19 cellular contexts compared by ENCODE assay signal in the genomic region with DNA sequence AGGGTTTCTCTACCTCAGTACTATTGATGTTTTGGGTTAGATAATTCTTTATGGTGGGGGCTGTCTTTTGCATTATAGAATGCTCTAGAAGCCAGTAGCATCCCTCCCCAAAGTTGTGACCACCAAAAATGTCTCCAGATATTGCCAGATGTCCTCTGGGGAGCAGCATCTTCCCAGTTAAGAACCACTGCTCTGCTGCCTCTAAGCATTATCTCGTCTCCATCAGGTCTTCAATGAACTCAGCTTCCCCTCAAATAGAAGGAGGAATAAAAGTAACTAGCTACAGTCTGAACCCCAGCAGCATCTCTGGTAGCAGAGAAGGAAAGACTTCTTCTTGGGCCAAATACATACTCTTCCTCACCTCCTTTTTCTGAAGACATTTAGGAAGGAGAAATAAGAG.
"Had no signal": no experiment of that assay in that cellular context is flagged by ENCODE, and none has a peak within 500 bp of the region (broad histone marks: within the 10 kb centered on the region; RNA-seq: fewer than 3 reads in every experiment).

No MANE protein-coding gene starts in this region.

- H3K4me3 Mint-ChIP-seq: activated CD4-positive, alpha-beta memory T cell treated with anti-CD3 and anti-CD28 coated beads for 36 hours; activated CD4-positive, alpha-beta T cell treated with anti-CD3 and anti-CD28 coated beads for 36 hours; activated CD8-positive, alpha-beta memory T cell treated with anti-CD3 and anti-CD28 coated beads, Interleukin-2, amount 10 ng/mL, durations not matched to agents 7 days and 5 days; activated T-cell treated with anti-CD3 and anti-CD28 coated beads, Interleukin-2, amount 50 U/mL, for 24 hours; naive thymus-derived CD8-positive, alpha-beta T cell had no signal

- H3K27me3 ChIP-seq: hepatocyte, left lung, neutrophil, right atrium auricular region, transverse colon had no signal

- H3K36me3 Mint-ChIP-seq: activated CD4-positive, alpha-beta memory T cell treated with anti-CD3 and anti-CD28 coated beads for 36 hours; activated CD8-positive, alpha-beta memory T cell treated with anti-CD3 and anti-CD28 coated beads, Interleukin-2, amount 10 ng/mL, durations not matched to agents 7 days and 5 days; naive thymus-derived CD8-positive, alpha-beta T cell had no signal

- DNase-seq: activated CD4-positive, alpha-beta memory T cell treated with anti-CD3 and anti-CD28 coated beads for 36 hours; activated CD4-positive, alpha-beta T cell treated with anti-CD3 and anti-CD28 coated beads for 36 hours; activated CD8-positive, alpha-beta memory T cell treated with anti-CD3 and anti-CD28 coated beads, Interleukin-2, amount 10 ng/mL, durations not matched to agents 7 days and 5 days; activated naive CD4-positive, alpha-beta T cell treated with anti-CD3 and anti-CD28 coated beads, Interleukin-2, amount 50 U/mL, for 16 hours; activated T-cell treated with anti-CD3 and anti-CD28 coated beads, Interleukin-2, amount 50 U/mL, for 24 hours; dermis blood vessel endothelial cell; islet precursor cell; left lung; mucosa of descending colon; naive thymus-derived CD8-positive, alpha-beta T cell; posterior cingulate gyrus; stimulated activated CD4-positive, alpha-beta T cell treated with anti-CD3 and anti-CD28 coated beads, Interleukin-2, amount 100 ng/mL, for 48 hours; stimulated activated naive CD8-positive, alpha-beta T cell treated with anti-CD3 and anti-CD28 coated beads, Interleukin-15, Interleukin-2, amounts not matched to agents 100 U/mL and 50 U/mL, for 24 hours; transverse colon; WERI-Rb-1 had no signal

- H3K36me3 ChIP-seq: left lung, neutrophil, right atrium auricular region, transverse colon, WERI-Rb-1 had no signal

- H3K9me3 Mint-ChIP-seq: activated CD4-positive, alpha-beta memory T cell treated with anti-CD3 and anti-CD28 coated beads for 36 hours; activated T-cell treated with anti-CD3 and anti-CD28 coated beads, Interleukin-2, amount 50 U/mL, for 24 hours had no signal

- H3K4me3 ChIP-seq: hepatocyte, left lung, mucosa of descending colon, right atrium auricular region, transverse colon had no signal

- H3K4me1 ChIP-seq: left lung, right atrium auricular region had no signal

- H3K27ac Mint-ChIP-seq: activated CD4-positive, alpha-beta memory T cell treated with anti-CD3 and anti-CD28 coated beads for 36 hours; activated CD4-positive, alpha-beta T cell treated with anti-CD3 and anti-CD28 coated beads for 36 hours; activated CD8-positive, alpha-beta memory T cell treated with anti-CD3 and anti-CD28 coated beads, Interleukin-2, amount 10 ng/mL, durations not matched to agents 7 days and 5 days; activated T-cell treated with anti-CD3 and anti-CD28 coated beads, Interleukin-2, amount 50 U/mL, for 24 hours; naive thymus-derived CD8-positive, alpha-beta T cell had no signal

- H3K4me1 Mint-ChIP-seq: activated CD4-positive, alpha-beta T cell treated with anti-CD3 and anti-CD28 coated beads for 36 hours; activated CD8-positive, alpha-beta memory T cell treated with anti-CD3 and anti-CD28 coated beads, Interleukin-2, amount 10 ng/mL, durations not matched to agents 7 days and 5 days; naive thymus-derived CD8-positive, alpha-beta T cell had no signal

- H3K27ac ChIP-seq: hepatocyte, left lung, neutrophil, right atrium auricular region, transverse colon, WERI-Rb-1 had no signal

- ATAC-seq: activated CD4-positive, alpha-beta T cell treated with anti-CD3 and anti-CD28 coated beads for 36 hours; activated CD8-positive, alpha-beta memory T cell treated with anti-CD3 and anti-CD28 coated beads, Interleukin-2, amount 10 ng/mL, durations not matched to agents 7 days and 5 days; esophagus mucosa; left lung; mucosa of descending colon; naive thymus-derived CD8-positive, alpha-beta T cell; stimulated activated naive CD8-positive, alpha-beta T cell treated with anti-CD3 and anti-CD28 coated beads, Interleukin-15, Interleukin-2, amounts not matched to agents 100 U/mL and 50 U/mL, for 24 hours had no signal

- H3K9me3 ChIP-seq: left lung, mucosa of descending colon, neutrophil, right atrium auricular region, transverse colon had no signal
